ENCODE assay signal across 24 cellular contexts in genomic region chr5:40847525-40847924, GRCh38.
"Had no signal": no experiment of that assay in that cellular context is flagged by ENCODE, and none has a peak within 500 bp of the region (broad histone marks: within the 10 kb centered on the region; RNA-seq: fewer than 3 reads in every experiment).

No MANE protein-coding gene starts in this region.

- DNase-seq: natural killer cell; occipital lobe; ovary; posterior cingulate gyrus; psoas muscle; right cardiac atrium; right lobe of liver; sigmoid colon; small intestine; stimulated activated CD4-positive, alpha-beta T cell treated with anti-CD3 and anti-CD28 coated beads, Interleukin-15, amount 100 ng/mL, for 24 hours; stimulated activated CD4-positive, alpha-beta T cell treated with anti-CD3 and anti-CD28 coated beads, Interleukin-2, amount 100 ng/mL, for 24 hours; stimulated activated CD4-positive, alpha-beta T cell treated with anti-CD3 and anti-CD28 coated beads, Interleukin-2, amount 100 ng/mL, for 48 hours; stimulated activated CD4-positive, alpha-beta T cell treated with anti-CD3 and anti-CD28 coated beads, Interleukin-4, amount 100 ng/mL, for 24 hours; stimulated activated naive B cell treated with anti-CD40 and anti-IgM and Interleukin-4, amounts not matched to agents 10 μg/mL and 1 μg/mL and 100 μg/mL, for 72 hours; stimulated activated naive CD4-positive, alpha-beta T cell treated with Interleukin-2 at 50 U/mL for 16 hours; stomach; thyroid gland; trophoblast cell; upper lobe of left lung had no signal

- H3K27ac Mint-ChIP-seq: nephron; neural progenitor cell; progenitor cell of endocrine pancreas; stimulated activated effector memory CD8-positive, alpha-beta T cell treated with anti-CD3 and anti-CD28 coated beads, Interleukin-12 subunit alpha, Interleukin-12 subunit beta, amount 100 ng/mL, for 72 hours; stimulated activated naive B cell treated with anti-CD40 and anti-IgM and Interleukin-4, amounts not matched to agents 10 μg/mL and 1 μg/mL and 100 μg/mL, for 72 hours; stimulated activated naive CD8-positive, alpha-beta T cell treated with anti-CD3 and anti-CD28 coated beads, Interleukin-15, Interleukin-2, amounts not matched to agents 100 ng/mL and 50 ng/mL, for 24 hours had no signal

- H3K36me3 Mint-ChIP-seq: natural killer cell; neural progenitor cell; stimulated activated effector memory CD8-positive, alpha-beta T cell treated with anti-CD3 and anti-CD28 coated beads, Interleukin-12 subunit alpha, Interleukin-12 subunit beta, amount 100 ng/mL, for 72 hours had no signal

- H3K4me1 Mint-ChIP-seq: nephron; neural progenitor cell; stimulated activated effector memory CD8-positive, alpha-beta T cell treated with anti-CD3 and anti-CD28 coated beads, Interleukin-12 subunit alpha, Interleukin-12 subunit beta, amount 100 ng/mL, for 72 hours had no signal

- H3K9me3 Mint-ChIP-seq: natural killer cell; nephron; neural progenitor cell; stimulated activated effector memory CD8-positive, alpha-beta T cell treated with anti-CD3 and anti-CD28 coated beads, Interleukin-12 subunit alpha, Interleukin-12 subunit beta, amount 100 ng/mL, for 72 hours; stimulated activated naive B cell treated with anti-CD40 and anti-IgM and Interleukin-4, amounts not matched to agents 10 μg/mL and 1 μg/mL and 100 μg/mL, for 72 hours; stimulated activated naive CD8-positive, alpha-beta T cell treated with anti-CD3 and anti-CD28 coated beads, Interleukin-15, Interleukin-2, amounts not matched to agents 100 ng/mL and 50 ng/mL, for 24 hours had no signal

- H3K4me3 Mint-ChIP-seq: natural killer cell; nephron; neural progenitor cell; stimulated activated effector memory CD8-positive, alpha-beta T cell treated with anti-CD3 and anti-CD28 coated beads, Interleukin-12 subunit alpha, Interleukin-12 subunit beta, amount 100 ng/mL, for 72 hours; stimulated activated naive B cell treated with anti-CD40 and anti-IgM and Interleukin-4, amounts not matched to agents 10 μg/mL and 1 μg/mL and 100 μg/mL, for 72 hours; stimulated activated naive CD8-positive, alpha-beta T cell treated with anti-CD3 and anti-CD28 coated beads, Interleukin-15, Interleukin-2, amounts not matched to agents 100 ng/mL and 50 ng/mL, for 24 hours had no signal

- ATAC-seq: natural killer cell; psoas muscle; right cardiac atrium; right lobe of liver; stimulated activated effector memory CD8-positive, alpha-beta T cell treated with anti-CD3 and anti-CD28 coated beads, Interleukin-12 subunit alpha, Interleukin-12 subunit beta, amount 100 ng/mL, for 72 hours; stimulated activated naive B cell treated with anti-CD40 and anti-IgM and Interleukin-4, amounts not matched to agents 10 μg/mL and 1 μg/mL and 100 μg/mL, for 72 hours had no signal

- H3K27me3 Mint-ChIP-seq: progenitor cell of endocrine pancreas; stimulated activated naive B cell treated with anti-CD40 and anti-IgM and Interleukin-4, amounts not matched to agents 10 μg/mL and 1 μg/mL and 100 μg/mL, for 72 hours had no signal
